In the genomic region with DNA sequence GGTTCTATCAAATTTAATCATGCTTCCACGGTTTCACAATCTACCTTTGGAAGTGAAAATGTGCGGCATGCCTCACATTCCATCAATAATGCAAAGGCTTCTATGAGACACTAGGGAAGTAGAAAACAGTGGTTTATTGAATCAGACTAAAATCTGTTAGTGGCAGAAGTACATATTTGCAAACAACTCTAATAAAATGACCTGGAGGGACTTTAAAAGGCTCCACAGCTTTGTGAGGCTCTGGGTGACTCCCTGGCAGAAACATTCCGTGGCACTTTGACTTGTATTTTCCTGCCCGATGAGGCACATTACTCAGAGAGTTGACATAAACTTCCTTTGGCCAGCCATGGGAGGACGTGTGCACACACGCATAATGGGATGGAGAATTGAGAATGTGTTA, we compare ENCODE assay signal across 18 cellular contexts. TPM values are rescaled to one million over a fixed set of nuclear protein-coding genes. Genes with fewer than 3 reads are reported as not detected.
A peak's percentile ranks its signal among the peaks of the same experiment; 100 is the strongest.
DNase-seq lines count a peak whose midpoint lies in the region; TF ChIP-seq lines count a peak whose summit lies in the region.
"Had no signal": no experiment of that assay in that cellular context is flagged by ENCODE, and none has a peak within 500 bp of the region (broad histone marks: within the 10 kb centered on the region; RNA-seq: fewer than 3 reads in every experiment).

No MANE protein-coding gene starts in this region.

- DNase-seq in HFFc6 (peak; percentile 17), RWPE1 (ENCODE audit: low spot score) (peak; percentile 78), epithelial cell of esophagus (ENCODE audit: low read depth) (peak; percentile 94), prostate gland (ENCODE audit: low spot score) (peak; percentile 72), KG1 (lab: John Stamatoyannopoulos, UW) (no peak), T-helper 2 cell (no peak), middle frontal gyrus (ENCODE audit: extremely low spot score, low spot score) (no peak)
- no peak for DNase-seq in CD4-positive, alpha-beta memory T cell
- DNase-seq: COR-L47, DMS153, H7, NCI-H1092, NCI-H146, NCI-H2081, NCI-H774, Right ventricle myocardium superior had no signal

- no peaks in the 10 kb centered on the region for H3K4me1 ChIP-seq in prostate gland (replicated peaks)
- H3K4me1 ChIP-seq in CD4-positive, alpha-beta memory T cell (ENCODE audit: insufficient read depth, low read length), result no peaks in the 10 kb centered on the region

- TF ChIP-seq POLR2A in prostate gland (IDR thresholded peaks at IDR 0.05), result no peak

- H3K4me1 Mint-ChIP-seq in HFFc6 (ENCODE audit: low read depth), result peaks cover 45% of the 10 kb centered on the region
- H3K4me1 Mint-ChIP-seq in CD4-positive, alpha-beta memory T cell, result peaks cover 0 to 4% (median 3%) of the 10 kb centered on the region in 4 donors

- POLR2A ChIA-PET in RWPE1 (lab: Yijun Ruan, JAX; ENCODE audit: low non-redundant PET), result no interaction called here
- POLR2A ChIA-PET in CD4-positive, alpha-beta memory T cell (lab: Charles Lee; ENCODE audit: partially characterized antibody), result no interaction called here

- TF ChIP-seq CTCF in HFFc6 (IDR thresholded peaks at IDR 0.05) (no peak), RWPE1 (conservative IDR thresholded peaks at IDR 0.05; ENCODE audit: low read depth) (no peak), epithelial cell of esophagus (IDR thresholded peaks at IDR 0.05; ENCODE audit: insufficient read depth, low read depth, low read length, missing control alignments) (no peak), prostate gland (IDR thresholded peaks at IDR 0.05) (no peak)

- intact Hi-C loops in prostate gland (cut with DNase I), result loop anchor here (2.0 to 10.0 kb wide), 3 partner anchors 79 to 605 kb away; partner anchors contain the start of gene PRKACB
- intact Hi-C loops in CD4-positive, alpha-beta memory T cell (cut with micrococcal nuclease), result loop anchor here (5.0 kb wide), 1 partner anchor 187 kb away; no protein-coding TSS in a partner anchor

- H3K36me3 ChIP-seq in prostate gland, result no peaks in the 10 kb centered on the region
- no peaks in the 10 kb centered on the region for H3K36me3 ChIP-seq in CD4-positive, alpha-beta memory T cell (ENCODE audit: insufficient read depth, low read length)

- 27% methylated on average over 6 of the region's 6 CpGs for WGBS in prostate gland

- CTCF ChIA-PET in RWPE1 (lab: Yijun Ruan, JAX), result interaction anchor here (0.6 to 0.7 kb wide), 5 partner anchors 14 to 625 kb away, joined by 3 to 6 read pairs (median 5); no protein-coding TSS in a partner anchor
- CTCF ChIA-PET in CD4-positive, alpha-beta memory T cell (lab: Charles Lee; ENCODE audit: partially characterized antibody), result interaction anchor here (1.2 to 2.6 kb wide), 7 partner anchors 9 to 609 kb away, joined by 3 to 12 read pairs (median 5); no protein-coding TSS in a partner anchor

- H3K27ac ChIP-seq in RWPE1, result no peak overlapping the region; the same call in 1 of the 2 replicates
- no peak overlapping the region for H3K27ac ChIP-seq in prostate gland
- no peak overlapping the region for H3K27ac ChIP-seq in CD4-positive, alpha-beta memory T cell (ENCODE audit: low read depth, low read length)
- H3K27ac ChIP-seq: C4-2B, SK-N-MC had no signal

- H3K9me3 ChIP-seq in prostate gland, result no peaks in the 10 kb centered on the region
- no peaks in the 10 kb centered on the region for H3K9me3 ChIP-seq in CD4-positive, alpha-beta memory T cell (ENCODE audit: control insufficient read depth in 1 of 2, low read length in 2 of 2)

- H3K27me3 ChIP-seq in prostate gland (replicated peaks; ENCODE audit: insufficient read depth), result no peaks in the 10 kb centered on the region
- H3K27me3 ChIP-seq in CD4-positive, alpha-beta memory T cell (ENCODE audit: insufficient read depth, low read length), result no peaks in the 10 kb centered on the region

- peaks cover 4% of the 10 kb centered on the region; the same call in 1 of the 2 replicates for H3K27me3 Mint-ChIP-seq in HFFc6 (ENCODE audit: insufficient read depth)
- H3K27me3 Mint-ChIP-seq in CD4-positive, alpha-beta memory T cell, result peaks cover 8 to 27% of the 10 kb centered on the region in 2 donors

- no peaks in the 10 kb centered on the region for H3K9me3 Mint-ChIP-seq in HFFc6
- H3K9me3 Mint-ChIP-seq in CD4-positive, alpha-beta memory T cell, result no peaks in the 10 kb centered on the region

- no peak overlapping the region for H3K27ac Mint-ChIP-seq in HFFc6
- no peak overlapping the region for H3K27ac Mint-ChIP-seq in CD4-positive, alpha-beta memory T cell

- H3K4me3 ChIP-seq in epithelial cell of esophagus (ENCODE audit: low read length), result no peak overlapping the region
- no peak overlapping the region for H3K4me3 ChIP-seq in prostate gland
- no peak overlapping the region for H3K4me3 ChIP-seq in CD4-positive, alpha-beta memory T cell (ENCODE audit: low read length in 2 of 2)
- H3K4me3 ChIP-seq: SK-N-MC had no signal

- H3K36me3 Mint-ChIP-seq in HFFc6 (ENCODE audit: low read depth), result no peaks in the 10 kb centered on the region
- no peaks in the 10 kb centered on the region for H3K36me3 Mint-ChIP-seq in CD4-positive, alpha-beta memory T cell

- H3K4me3 Mint-ChIP-seq in HFFc6, result no peak overlapping the region
- no peak overlapping the region for H3K4me3 Mint-ChIP-seq in CD4-positive, alpha-beta memory T cell

RNA-seq across cellular contexts. Expression of gene SSX2IP, which starts 59.8 kb away (rescaled TPM):
- total RNA-seq in HFFc6 (2021; fragmentation: NEBNext Ultra II Directional; extraction: Animal tissue kit (Norgen Biotek cat#: 25700)), result 100 to 1,000 TPM in 4 of 6 experiments, 10 to 100 TPM in 2; 78.3 to 128 (median 121) TPM
- total RNA-seq in prostate gland, result 10 to 100 TPM; 10.7 to 25.2 TPM
- 1 to 10 TPM; 7.5 to 8.3 TPM for total RNA-seq in CD4-positive, alpha-beta memory T cell
- 10 to 100 TPM in 1 of 2 donors, 1 to 10 TPM in 1; 5.7 to 11.8 TPM for polyA plus RNA-seq in CD4-positive, alpha-beta memory T cell

Comparison
In these comparisons a context has a peak if more than half of its experiments do, and no peak if none do; other contexts are left out.
1. DNase-seq: peak in HFFc6 (single experiment), RWPE1 (single experiment), epithelial cell of esophagus (single experiment) and prostate gland (single experiment); none in KG1 (single experiment), T-helper 2 cell (0 of 5), middle frontal gyrus (single experiment) and CD4-positive, alpha-beta memory T cell (0 of 5).